In genomic region chr14:75140620-75141019, GRCh38 we compare ENCODE assay signal across 1 cellular context.
TF ChIP-seq lines count a peak whose summit lies in the region.

No MANE protein-coding gene starts in this region.

TF ChIP-seq in HepG2, 621 proteins besides CTCF, POLR2A, EP300 and RAD21:
- TF ChIP-seq ZNF121 (CRISPR knock-in tag; IDR thresholded peaks at IDR 0.05) (peak; percentile 72), HMGA1 (CRISPR knock-in tag; conservative IDR thresholded peaks at IDR 0.05) (no peak)
